ENCODE assay signal across 21 cellular contexts in the genomic region with DNA sequence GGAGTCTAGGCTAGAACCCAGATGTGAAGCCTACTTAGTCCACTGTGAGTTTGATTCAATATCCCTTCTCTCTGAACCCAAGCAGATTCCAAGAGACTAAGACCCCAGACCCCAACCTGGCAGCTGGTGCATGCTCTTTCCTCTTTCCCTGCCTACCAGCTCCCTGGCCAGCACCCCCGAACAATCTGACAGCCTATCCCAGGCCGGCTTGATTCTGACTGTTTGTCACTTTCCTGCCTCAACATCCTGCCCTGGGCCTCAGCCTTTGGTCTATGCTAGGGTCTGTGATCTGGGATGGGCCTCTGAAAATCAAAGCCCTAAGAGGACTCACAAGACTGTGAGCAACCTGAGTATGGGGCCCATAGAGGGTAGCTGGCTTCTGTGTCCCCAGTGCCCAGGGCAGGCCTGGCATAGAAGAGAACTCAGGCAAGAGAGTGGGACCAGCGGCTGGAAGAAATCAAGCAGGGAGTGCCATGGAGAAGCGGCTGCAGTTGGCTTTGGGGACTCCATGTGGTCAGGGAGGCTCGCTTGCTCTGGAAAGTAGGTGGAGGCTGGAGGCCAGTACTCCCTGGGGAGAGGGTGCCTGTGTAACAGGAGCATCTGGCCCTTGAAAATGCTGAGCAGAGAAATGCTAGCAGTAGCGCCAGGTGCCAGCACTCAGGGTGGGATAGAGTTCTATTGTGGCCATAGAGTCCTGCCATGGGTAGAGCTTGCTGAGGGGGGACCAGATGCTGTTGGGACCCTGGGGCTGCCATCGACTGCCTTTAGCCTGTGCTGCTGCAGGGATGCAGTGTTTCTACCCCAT.
"Had no signal": no experiment of that assay in that cellular context is flagged by ENCODE, and none has a peak within 500 bp of the region (broad histone marks: within the 10 kb centered on the region; RNA-seq: fewer than 3 reads in every experiment).

No MANE protein-coding gene starts in this region.

- H3K4me3 Mint-ChIP-seq: nephron, T-helper 17 cell had no signal

- DNase-seq: activated CD4-positive, alpha-beta T cell treated with anti-CD3 and anti-CD28 coated beads for 4 hours; activated CD4-positive, alpha-beta T cell treated with anti-CD3 and anti-CD28 coated beads, Interleukin-2, amount 50 U/mL, for 48 hours; activated CD4-positive, CD25-positive, alpha-beta regulatory T cell; activated naive CD4-positive, alpha-beta T cell treated with anti-CD3 and anti-CD28 coated beads, Interleukin-2, amount 50 U/mL, for 16 hours; activated T-cell treated with anti-CD3 and anti-CD28 coated beads, Interleukin-2, amount 50 U/mL, for 48 hours; cortex of kidney; left cardiac atrium; occipital lobe; sigmoid colon; stimulated activated CD4-positive, alpha-beta T cell treated with anti-CD3 and anti-CD28 coated beads, Interleukin-2, amount 100 ng/mL, for 48 hours; stimulated activated CD8-positive, alpha-beta memory T cell treated with anti-CD3 and anti-CD28 coated beads, Interleukin-4, amount 100 ng/mL, for 48 hours; stimulated activated naive CD4-positive, alpha-beta T cell treated with Interleukin-2 at 50 U/mL for 16 hours; SW 1271; T-helper 17 cell; upper lobe of right lung had no signal

- ATAC-seq: gastroesophageal sphincter, T-helper 17 cell, upper lobe of right lung had no signal

- H3K36me3 ChIP-seq: breast epithelium, gastroesophageal sphincter, sigmoid colon, thoracic aorta, upper lobe of right lung had no signal

- H3K4me3 ChIP-seq: breast epithelium, gastroesophageal sphincter, sigmoid colon, smooth muscle cell, thoracic aorta, upper lobe of right lung had no signal

- H3K4me1 ChIP-seq: breast epithelium, gastroesophageal sphincter, upper lobe of right lung had no signal

- H3K9me3 Mint-ChIP-seq: nephron had no signal

- H3K27ac ChIP-seq: breast epithelium, epithelial cell of prostate, gastroesophageal sphincter, sigmoid colon, upper lobe of right lung had no signal

- H3K27me3 ChIP-seq: breast epithelium, gastroesophageal sphincter, sigmoid colon, upper lobe of right lung had no signal

- H3K27ac Mint-ChIP-seq: nephron, T-helper 17 cell had no signal

- H3K4me1 Mint-ChIP-seq: T-helper 17 cell had no signal

- H3K9me3 ChIP-seq: breast epithelium, gastroesophageal sphincter, sigmoid colon, thoracic aorta, upper lobe of right lung had no signal
